23 cellular contexts compared by ENCODE assay signal in the genomic region with DNA sequence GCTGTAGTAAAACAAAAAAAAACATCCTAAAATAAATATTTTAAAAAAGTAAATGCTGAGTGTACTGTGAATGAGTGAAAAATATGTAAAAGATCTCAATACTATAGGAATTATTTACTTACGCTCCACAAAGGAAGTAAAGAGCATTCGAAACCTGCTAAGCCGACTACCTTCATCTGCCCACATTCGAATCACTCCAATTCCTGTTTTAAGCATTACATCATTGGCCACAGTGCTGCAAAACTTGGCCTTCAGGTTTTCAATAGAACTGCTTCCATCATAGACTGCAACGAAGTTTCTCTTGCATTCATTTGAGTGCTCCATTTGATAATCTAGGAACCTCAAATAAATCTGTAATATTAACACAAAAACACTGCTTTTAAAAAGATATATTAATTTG.
"Had no signal": no experiment of that assay in that cellular context is flagged by ENCODE, and none has a peak within 500 bp of the region (broad histone marks: within the 10 kb centered on the region; RNA-seq: fewer than 3 reads in every experiment).

No MANE protein-coding gene starts in this region.

- ATAC-seq: K562, Panc1, PC-3, T-cell had no signal

- H3K4me2 ChIP-seq: KMS-11, SK-N-SH had no signal

- H3K4me3 ChIP-seq: K562 had no signal

- H3K9ac ChIP-seq: KMS-11, SK-N-SH had no signal

- H3K9me3 ChIP-seq: SK-N-SH had no signal

- H3K27ac ChIP-seq: HL-60, KMS-11, RWPE1 had no signal

- FAIRE-seq: HTR-8/SVneo, K562 had no signal

- DNase-seq: Kasumi-1, MM.1S, NCI-H1092 treated with DMSO at 0.1 percent for 48 hours, NCI-H1436, NCI-H187 treated with DMSO at 0.1 percent for 48 hours, NCI-H2029 treated with DMSO at 0.1 percent for 48 hours, NCI-H2171 treated with DMSO at 0.1 percent for 48 hours, NCI-H345, NCI-H446 treated with DMSO at 0.1 percent for 48 hours, NCI-H510A treated with DMSO at 0.1 percent for 48 hours, NCI-H526, NCI-H748 treated with DMSO at 0.1 percent for 48 hours, PC-3, SHP77, SK-N-SH, SW 1271, T-cell had no signal
